In the genomic region with DNA sequence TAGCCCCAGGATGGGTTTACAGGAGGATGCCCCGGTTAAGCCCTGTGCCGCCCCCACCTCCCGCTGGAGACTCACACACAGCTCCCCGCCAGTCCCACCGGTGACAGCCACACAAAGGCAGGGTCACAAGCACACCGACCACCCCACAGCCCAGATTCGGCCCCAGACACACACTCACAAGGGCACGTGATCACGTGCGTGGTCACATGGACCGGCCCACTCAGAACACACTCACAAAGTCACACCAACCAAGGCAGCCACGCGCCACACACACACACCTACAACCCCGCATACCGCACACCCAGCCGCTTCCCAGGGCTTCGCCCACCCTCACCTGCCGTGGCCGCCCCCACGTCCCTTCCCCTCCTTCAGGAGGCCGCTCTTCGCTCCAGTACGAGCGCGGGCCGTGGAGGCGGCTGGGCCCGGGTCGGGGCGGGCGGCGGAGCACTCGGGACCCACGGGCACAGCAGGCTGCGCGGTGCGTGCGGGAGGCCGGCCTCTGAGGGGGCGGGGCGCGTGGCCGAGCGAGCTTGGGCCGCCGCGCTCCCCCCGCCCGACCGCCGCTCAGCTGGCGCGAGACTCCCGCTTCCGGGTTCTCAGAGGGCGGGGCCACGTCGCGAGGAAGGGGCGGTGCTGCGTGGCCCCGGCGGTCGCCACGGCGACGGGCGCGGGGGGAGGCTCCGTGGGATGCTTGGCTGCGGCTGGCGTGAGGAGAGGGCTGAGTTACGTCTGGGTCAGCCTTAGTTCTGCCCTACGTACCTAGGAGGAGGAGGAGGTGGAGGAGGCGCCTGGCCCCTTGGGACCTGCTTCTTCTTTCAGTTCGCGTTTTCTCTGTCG, we compare ENCODE assay signal across 8 cellular contexts. TPM values are rescaled to one million over a fixed set of nuclear protein-coding genes. Genes with fewer than 3 reads are reported as not detected.
DNase-seq lines count a peak whose midpoint lies in the region; ATAC-seq and TF ChIP-seq lines count a peak whose summit lies in the region.

A gene with protein sequence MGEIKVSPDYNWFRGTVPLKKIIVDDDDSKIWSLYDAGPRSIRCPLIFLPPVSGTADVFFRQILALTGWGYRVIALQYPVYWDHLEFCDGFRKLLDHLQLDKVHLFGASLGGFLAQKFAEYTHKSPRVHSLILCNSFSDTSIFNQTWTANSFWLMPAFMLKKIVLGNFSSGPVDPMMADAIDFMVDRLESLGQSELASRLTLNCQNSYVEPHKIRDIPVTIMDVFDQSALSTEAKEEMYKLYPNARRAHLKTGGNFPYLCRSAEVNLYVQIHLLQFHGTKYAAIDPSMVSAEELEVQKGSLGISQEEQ (minus strand): TSS at position 584 of the 837 bp plus-strand sequence. CDS start 6,345 bp downstream, outside the sequence.

- DNase-seq in CD14-positive monocyte (ENCODE audit: low spot score) (peak; percentile 90), NCI-H748 treated with DMSO at 0.1 percent for 48 hours (lab: John Stamatoyannopoulos, UW) (peak; percentile 77), left lung (peak; percentile 96 to 99)
- peak; percentile 78 to 84 for DNase-seq in activated CD4-positive, alpha-beta T cell treated with anti-CD3 and anti-CD28 coated beads, Interleukin-2, amount 50 U/mL, for 24 hours (ENCODE audit: low read depth in 1 of 2, low spot score in 1 of 2)
- DNase-seq in stimulated activated CD4-positive, alpha-beta T cell treated with anti-CD3 and anti-CD28 coated beads, Interleukin-2, amount 100 ng/mL, for 4 hours (ENCODE audit: low read depth), result peak; percentile 82

- H3K9me3 ChIP-seq in left lung, result no peaks in the 10 kb centered on the region

- H3K27ac Mint-ChIP-seq in CD14-positive monocyte, result peak within 1 kb of the TSS; percentile 94 to 98 (median 97)
- peak within 1 kb of the TSS; percentile 93 for H3K27ac Mint-ChIP-seq in dendritic cell treated with granulocyte-macrophage colony-stimulating factor and Interleukin-4, amounts not matched to agents 40 ng/mL and 50 ng/mL, for 4 days

- no peaks in the 10 kb centered on the region for H3K27me3 ChIP-seq in left lung

- peaks cover 7 to 14% of the 10 kb centered on the region in 2 donors for H3K36me3 Mint-ChIP-seq in CD14-positive monocyte
- peaks cover 31% of the 10 kb centered on the region for H3K36me3 Mint-ChIP-seq in dendritic cell treated with granulocyte-macrophage colony-stimulating factor and Interleukin-4, amounts not matched to agents 40 ng/mL and 50 ng/mL, for 4 days (ENCODE audit: low read depth)

- H3K27me3 Mint-ChIP-seq in CD14-positive monocyte (ENCODE audit: low read depth in 3 of 3), result peaks cover 0 to 4% (median 0%) of the 10 kb centered on the region in 3 donors
- H3K27me3 Mint-ChIP-seq in dendritic cell treated with granulocyte-macrophage colony-stimulating factor and Interleukin-4, amounts not matched to agents 40 ng/mL and 50 ng/mL, for 4 days, result no peaks in the 10 kb centered on the region

- TF ChIP-seq CTCF in CD14-positive monocyte (IDR thresholded peaks at IDR 0.05), result no peak
- TF ChIP-seq CTCF in left lung (IDR thresholded peaks at IDR 0.05), result no peak

- H3K4me3 ChIP-seq in left lung, result peak within 1 kb of the TSS; percentile 90 to 95

- peaks cover 0 to 2% (median 0%) of the 10 kb centered on the region in 7 donors for H3K9me3 Mint-ChIP-seq in CD14-positive monocyte
- no peaks in the 10 kb centered on the region for H3K9me3 Mint-ChIP-seq in dendritic cell treated with granulocyte-macrophage colony-stimulating factor and Interleukin-4, amounts not matched to agents 40 ng/mL and 50 ng/mL, for 4 days

- ATAC-seq in GM19397 (IDR thresholded peaks at IDR 0.05; ENCODE audit: unreplicated experiment) (peak; percentile 94), HG03565 (IDR thresholded peaks at IDR 0.05; ENCODE audit: unreplicated experiment) (peak; percentile 94), left lung (peak; percentile 96)

- H3K27ac ChIP-seq in left lung, result peak within 1 kb of the TSS; percentile 94 to 98

- H3K4me1 Mint-ChIP-seq in CD14-positive monocyte, result peaks cover 50% of the 10 kb centered on the region
- H3K4me1 Mint-ChIP-seq in dendritic cell treated with granulocyte-macrophage colony-stimulating factor and Interleukin-4, amounts not matched to agents 40 ng/mL and 50 ng/mL, for 4 days (ENCODE audit: low read depth), result peaks cover 53% of the 10 kb centered on the region

- peaks cover 17 to 48% of the 10 kb centered on the region in 2 donors for H3K4me1 ChIP-seq in left lung

- peak within 1 kb of the TSS; percentile 99 for H3K4me3 Mint-ChIP-seq in CD14-positive monocyte
- peak within 1 kb of the TSS; percentile 95 for H3K4me3 Mint-ChIP-seq in dendritic cell treated with granulocyte-macrophage colony-stimulating factor and Interleukin-4, amounts not matched to agents 40 ng/mL and 50 ng/mL, for 4 days

- intact Hi-C loops in CD14-positive monocyte (cut with micrococcal nuclease) (loop anchor here in 1 of 2 donors (10.0 kb wide), 1 partner anchor 145 kb away; a partner anchor contains a TSS), left lung (cut with DNase I) (no loop called here)
- intact Hi-C loops in dendritic cell treated with granulocyte-macrophage colony-stimulating factor and Interleukin-4, amounts not matched to agents 40 ng/mL and 50 ng/mL, for 4 days (cut with micrococcal nuclease), result loop anchor here (5.0 kb wide), 1 partner anchor 147 kb away; a partner anchor contains a TSS

- H3K36me3 ChIP-seq in left lung, result no peaks in the 10 kb centered on the region

RNA-seq across cellular contexts. Expression of the gene that starts here (rescaled TPM):
- 100 to 1,000 TPM; 358 to 375 TPM for polyA plus RNA-seq in CD14-positive monocyte
- 100 to 1,000 TPM in 1 of 2 donors, 10 to 100 TPM in 1; 93.9 to 123 TPM for total RNA-seq in left lung

Comparison
In these comparisons a context has a peak if more than half of its experiments do, and no peak if none do; other contexts are left out.
1. Peak in every context shown above with its lines: DNase-seq, ATAC-seq, H3K4me3 ChIP-seq and H3K27ac ChIP-seq.